Comparison of ENCODE assay signal across 29 cellular contexts in genomic region chr5:33601881-33602280, GRCh38.
DNase-seq lines count a peak whose midpoint lies in the region; ATAC-seq and TF ChIP-seq lines count a peak whose summit lies in the region.
"Had no signal": no experiment of that assay in that cellular context is flagged by ENCODE, and none has a peak within 500 bp of the region (broad histone marks: within the 10 kb centered on the region; RNA-seq: fewer than 3 reads in every experiment).

No MANE protein-coding gene starts in this region.

- H3K9ac ChIP-seq in neural progenitor cell = no peak overlapping the region
- H3K9ac ChIP-seq: SK-N-SH had no signal

- DNase-seq in cardiac muscle cell (ENCODE audit: low read depth in 1 of 2, low spot score in 1 of 2) (peak in 1 of 2 donors; percentile 53), left ventricle myocardium superior (no peak), iPS-NIHi11 (ENCODE audit: low spot score) (peak; percentile 38), neural progenitor cell (ENCODE audit: low spot score) (peak; percentile 61), DMS53 (lab: John Stamatoyannopoulos, UW) (no peak), germinal center (ENCODE audit: low spot score) (no peak), chondrocyte (ENCODE audit: low spot score) (no peak)
- DNase-seq: 8988T; activated CD4-positive, alpha-beta T cell treated with anti-CD3 and anti-CD28 coated beads, Interleukin-2, amount 10 ng/mL, durations not matched to agents 7 days and 5 days; CD8-positive, alpha-beta T cell; DMS 273 treated with DMSO at 0.1 percent for 48 hours; effector CD4-positive, alpha-beta T cell; gastrocnemius medialis; left cardiac atrium; mesenchymal stem cell; MM.1S; naive thymus-derived CD8-positive, alpha-beta T cell; NCI-H1436; NCI-H446; pancreas; right lobe of liver; SK-N-SH; stomach had no signal

- H3F3A ChIP-seq in neural progenitor cell (ENCODE audit: low read depth) = no peaks in the 10 kb centered on the region

- H4K20me1 ChIP-seq in neural progenitor cell (ENCODE audit: low read depth) = no peaks in the 10 kb centered on the region

- H3K4me3 Mint-ChIP-seq in neural progenitor cell (no peak overlapping the region), chondrocyte (ENCODE audit: unreplicated experiment) (no peak overlapping the region)
- H3K4me3 Mint-ChIP-seq: activated CD4-positive, alpha-beta T cell treated with anti-CD3 and anti-CD28 coated beads, Interleukin-2, amount 10 ng/mL, durations not matched to agents 7 days and 5 days; activated naive CD4-positive, alpha-beta T cell treated with anti-CD3 and anti-CD28 coated beads, Interleukin-2, amount 50 U/mL, for 24 hours; CD8-positive, alpha-beta T cell; naive thymus-derived CD8-positive, alpha-beta T cell had no signal

- ATAC-seq in left ventricle myocardium superior (no peak), HG02884 (IDR thresholded peaks at IDR 0.05; ENCODE audit: unreplicated experiment) (no peak)
- ATAC-seq: CD8-positive, alpha-beta T cell; gastrocnemius medialis; K562; left cardiac atrium; naive thymus-derived CD8-positive, alpha-beta T cell; right lobe of liver had no signal

- H3K4me3 ChIP-seq in cardiac muscle cell (no peak overlapping the region), neural progenitor cell (no peak overlapping the region)
- H3K4me3 ChIP-seq: ascending aorta, gastrocnemius medialis, K562, pancreas, right lobe of liver, stomach, tibial nerve had no signal

- H3K4me1 Mint-ChIP-seq in neural progenitor cell (peaks cover 19% of the 10 kb centered on the region), chondrocyte (ENCODE audit: low read depth) (peaks cover 4% of the 10 kb centered on the region)
- H3K4me1 Mint-ChIP-seq: activated CD4-positive, alpha-beta T cell treated with anti-CD3 and anti-CD28 coated beads, Interleukin-2, amount 10 ng/mL, durations not matched to agents 7 days and 5 days; activated naive CD4-positive, alpha-beta T cell treated with anti-CD3 and anti-CD28 coated beads, Interleukin-2, amount 50 U/mL, for 24 hours; naive thymus-derived CD8-positive, alpha-beta T cell had no signal

- no peaks in the 10 kb centered on the region for H3K9me3 Mint-ChIP-seq in neural progenitor cell
- no peaks in the 10 kb centered on the region for H3K9me3 Mint-ChIP-seq in chondrocyte (ENCODE audit: low read depth)
- H3K9me3 Mint-ChIP-seq: activated CD4-positive, alpha-beta T cell treated with anti-CD3 and anti-CD28 coated beads, Interleukin-2, amount 10 ng/mL, durations not matched to agents 7 days and 5 days; activated naive CD4-positive, alpha-beta T cell treated with anti-CD3 and anti-CD28 coated beads, Interleukin-2, amount 50 U/mL, for 24 hours; CD8-positive, alpha-beta T cell; naive thymus-derived CD8-positive, alpha-beta T cell had no signal

- peak overlapping the region; percentile 11 for H3K4me2 ChIP-seq in neural progenitor cell
- H3K4me2 ChIP-seq: SK-N-SH had no signal

- H3K36me3 Mint-ChIP-seq in neural progenitor cell (no peaks in the 10 kb centered on the region), chondrocyte (ENCODE audit: low read depth) (peaks cover 3% of the 10 kb centered on the region)
- H3K36me3 Mint-ChIP-seq: activated naive CD4-positive, alpha-beta T cell treated with anti-CD3 and anti-CD28 coated beads, Interleukin-2, amount 50 U/mL, for 24 hours; CD8-positive, alpha-beta T cell; naive thymus-derived CD8-positive, alpha-beta T cell had no signal

- H3K9me3 ChIP-seq in cardiac muscle cell (ENCODE audit: low read depth) (no peaks in the 10 kb centered on the region), neural progenitor cell (ENCODE audit: low read depth) (no peaks in the 10 kb centered on the region)
- H3K9me3 ChIP-seq: ascending aorta, gastrocnemius medialis, pancreas, right lobe of liver, SK-N-SH, stomach, tibial nerve had no signal

- H3K36me3 ChIP-seq in cardiac muscle cell = no peaks in the 10 kb centered on the region
- no peaks in the 10 kb centered on the region for H3K36me3 ChIP-seq in neural progenitor cell
- H3K36me3 ChIP-seq: ascending aorta, gastrocnemius medialis, pancreas, right lobe of liver, stomach, tibial nerve had no signal

- intact Hi-C loops in left ventricle myocardium superior (cut with micrococcal nuclease) = no loop called here

- no peak overlapping the region for H2AFZ ChIP-seq in neural progenitor cell (replicated peaks)

- H3K4me1 ChIP-seq in cardiac muscle cell (ENCODE audit: low read depth) (peaks cover 13% of the 10 kb centered on the region), neural progenitor cell (peaks cover 10% of the 10 kb centered on the region)
- H3K4me1 ChIP-seq: ascending aorta, gastrocnemius medialis, right lobe of liver had no signal

- peak overlapping the region; percentile 32 for H3K27ac ChIP-seq in cardiac muscle cell
- H3K27ac ChIP-seq in neural progenitor cell = no peak overlapping the region
- H3K27ac ChIP-seq: ascending aorta, gastrocnemius medialis, pancreas, right lobe of liver, stomach, tibial nerve, VCaP had no signal

- H3K79me2 ChIP-seq in neural progenitor cell (ENCODE audit: low read depth) = no peaks in the 10 kb centered on the region

- H3K27me3 Mint-ChIP-seq in neural progenitor cell (ENCODE audit: insufficient read depth, low read depth) = no peaks in the 10 kb centered on the region
- no peaks in the 10 kb centered on the region for H3K27me3 Mint-ChIP-seq in chondrocyte (ENCODE audit: low read depth)

- H3K27me3 ChIP-seq in cardiac muscle cell (no peaks in the 10 kb centered on the region), neural progenitor cell (no peaks in the 10 kb centered on the region)
- H3K27me3 ChIP-seq: ascending aorta, gastrocnemius medialis, pancreas, right lobe of liver, stomach, tibial nerve had no signal

- H3K27ac Mint-ChIP-seq in neural progenitor cell (peak overlapping the region; percentile 92), chondrocyte (ENCODE audit: unreplicated experiment) (no peak overlapping the region)
- H3K27ac Mint-ChIP-seq: activated CD4-positive, alpha-beta T cell treated with anti-CD3 and anti-CD28 coated beads, Interleukin-2, amount 10 ng/mL, durations not matched to agents 7 days and 5 days; activated naive CD4-positive, alpha-beta T cell treated with anti-CD3 and anti-CD28 coated beads, Interleukin-2, amount 50 U/mL, for 24 hours; CD8-positive, alpha-beta T cell; naive thymus-derived CD8-positive, alpha-beta T cell had no signal

- no peak for TF ChIP-seq CTCF in cardiac muscle cell (IDR thresholded peaks at IDR 0.05; ENCODE audit: low read depth, low read length)
- no peak for TF ChIP-seq CTCF in neural progenitor cell (IDR thresholded peaks at IDR 0.05)
- TF ChIP-seq CTCF in chondrocyte (IDR thresholded peaks at IDR 0.05) = no peak

Comparison
In these comparisons a context has a peak if more than half of its experiments do, and no peak if none do; other contexts are left out.
1. DNase-seq: peak in iPS-NIHi11 (single experiment) and neural progenitor cell (single experiment); none in left ventricle myocardium superior (single experiment), DMS53 (single experiment), germinal center (single experiment) and chondrocyte (single experiment).